Comparison of ENCODE assay signal across 19 cellular contexts in the genomic region with DNA sequence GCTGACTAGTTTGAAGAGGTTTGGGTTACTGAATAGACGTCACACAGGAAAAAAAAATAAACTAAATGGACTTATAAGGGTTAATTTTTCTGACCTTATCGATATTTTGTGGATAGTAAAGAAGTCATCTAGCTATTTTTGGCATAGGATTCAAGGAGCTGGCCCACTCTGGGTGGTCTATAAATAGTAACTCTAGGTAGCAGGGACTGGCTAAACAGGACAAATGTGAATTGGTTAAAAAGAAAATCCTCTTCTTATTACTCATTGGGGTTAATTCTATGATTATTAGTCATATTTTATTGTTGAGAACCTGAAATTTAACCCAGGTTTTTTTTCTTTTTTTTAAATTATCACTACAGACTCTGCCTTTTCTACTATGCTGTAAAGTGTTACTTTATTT.
"Had no signal": no experiment of that assay in that cellular context is flagged by ENCODE, and none has a peak within 500 bp of the region (broad histone marks: within the 10 kb centered on the region; RNA-seq: fewer than 3 reads in every experiment).

No MANE protein-coding gene starts in this region.

- H3K27me3 Mint-ChIP-seq: activated CD4-positive, alpha-beta T cell treated with anti-CD3 and anti-CD28 coated beads for 36 hours; activated CD8-positive, alpha-beta T cell treated with anti-CD3 and anti-CD28 coated beads for 36 hours; activated naive CD8-positive, alpha-beta T cell treated with anti-CD3 and anti-CD28 coated beads, Interleukin-2, amount 10 ng/mL, durations not matched to agents 7 days and 5 days; stimulated activated naive CD8-positive, alpha-beta T cell treated with anti-CD3 and anti-CD28 coated beads, Interleukin-15, amount 100 ng/mL, for 72 hours had no signal

- H3K4me3 Mint-ChIP-seq: activated CD4-positive, alpha-beta T cell treated with anti-CD3 and anti-CD28 coated beads for 36 hours; activated CD8-positive, alpha-beta T cell treated with anti-CD3 and anti-CD28 coated beads for 36 hours; activated naive CD8-positive, alpha-beta T cell treated with anti-CD3 and anti-CD28 coated beads, Interleukin-2, amount 10 ng/mL, durations not matched to agents 7 days and 5 days; neural crest cell; stimulated activated naive CD8-positive, alpha-beta T cell treated with anti-CD3 and anti-CD28 coated beads, Interleukin-15, amount 100 ng/mL, for 72 hours had no signal

- FAIRE-seq: colon, keratinocyte had no signal

- H3K4me1 ChIP-seq: esophagus squamous epithelium, uterus had no signal

- H3K27ac ChIP-seq: esophagus squamous epithelium, left ventricle myocardium inferior, ovary, skin epidermis, thoracic aorta, uterus, WERI-Rb-1 had no signal

- H3K27me3 ChIP-seq: esophagus squamous epithelium, ovary, uterus had no signal

- H3K36me3 ChIP-seq: ovary, thoracic aorta, uterus had no signal

- H3K4me3 ChIP-seq: esophagus squamous epithelium, left ventricle myocardium inferior, ovary, skin epidermis, thoracic aorta, uterus had no signal

- H3K4me1 Mint-ChIP-seq: activated naive CD8-positive, alpha-beta T cell treated with anti-CD3 and anti-CD28 coated beads, Interleukin-2, amount 10 ng/mL, durations not matched to agents 7 days and 5 days; neural crest cell; stimulated activated naive CD8-positive, alpha-beta T cell treated with anti-CD3 and anti-CD28 coated beads, Interleukin-15, amount 100 ng/mL, for 72 hours had no signal

- H3K9me3 ChIP-seq: esophagus squamous epithelium, left ventricle myocardium inferior, ovary, thoracic aorta, uterus had no signal

- ATAC-seq: activated CD4-positive, alpha-beta T cell treated with anti-CD3 and anti-CD28 coated beads for 36 hours; activated CD8-positive, alpha-beta T cell treated with anti-CD3 and anti-CD28 coated beads for 36 hours; stimulated activated naive CD8-positive, alpha-beta T cell treated with anti-CD3 and anti-CD28 coated beads, Interleukin-15, amount 100 ng/mL, for 72 hours had no signal

- DNase-seq: activated CD4-positive, alpha-beta T cell treated with anti-CD3 and anti-CD28 coated beads for 36 hours; activated CD8-positive, alpha-beta memory T cell treated with anti-CD3 and anti-CD28 coated beads, Interleukin-2, amount 50 U/mL, for 4 hours; activated CD8-positive, alpha-beta T cell treated with anti-CD3 and anti-CD28 coated beads for 36 hours; activated naive CD8-positive, alpha-beta T cell treated with anti-CD3 and anti-CD28 coated beads, Interleukin-2, amount 10 ng/mL, durations not matched to agents 7 days and 5 days; anterior cingulate cortex; esophagus squamous epithelium; foreskin melanocyte; head of caudate nucleus; left ventricle myocardium inferior; ovary; stimulated activated CD4-positive, alpha-beta T cell treated with anti-CD3 and anti-CD28 coated beads, Interleukin-4, amount 100 ng/mL, for 4 hours; stimulated activated naive CD8-positive, alpha-beta T cell treated with anti-CD3 and anti-CD28 coated beads, Interleukin-15, amount 100 ng/mL, for 72 hours; uterus; WERI-Rb-1 had no signal

- H3K27ac Mint-ChIP-seq: activated CD4-positive, alpha-beta T cell treated with anti-CD3 and anti-CD28 coated beads for 36 hours; activated CD8-positive, alpha-beta T cell treated with anti-CD3 and anti-CD28 coated beads for 36 hours; activated naive CD8-positive, alpha-beta T cell treated with anti-CD3 and anti-CD28 coated beads, Interleukin-2, amount 10 ng/mL, durations not matched to agents 7 days and 5 days; stimulated activated naive CD8-positive, alpha-beta T cell treated with anti-CD3 and anti-CD28 coated beads, Interleukin-15, amount 100 ng/mL, for 72 hours had no signal
